Comparison of ENCODE assay signal across 28 cellular contexts in genomic region chr3:141802316-141803077, GRCh38. TPM values are rescaled to one million over a fixed set of nuclear protein-coding genes. Genes with fewer than 3 reads are reported as not detected.
"Had no signal": no experiment of that assay in that cellular context is flagged by ENCODE, and none has a peak within 500 bp of the region (broad histone marks: within the 10 kb centered on the region; RNA-seq: fewer than 3 reads in every experiment).

No MANE protein-coding gene starts in this region.

- H2AFZ ChIP-seq: hepatocyte had no signal

- H3K4me2 ChIP-seq: hepatocyte had no signal

- H3K4me3 Mint-ChIP-seq: mesothelial cell of epicardium; naive B cell; natural killer cell treated with Interleukin-12 subunit alpha and Interleukin-12 subunit beta and Interleukin-15 and Interleukin-18, amount 100 ng/mL, for 72 hours; stimulated activated memory B cell treated with anti-CD40 and anti-IgM and Interleukin-4, amounts not matched to agents 10 μg/mL and 1 μg/mL and 100 μg/mL, for 72 hours; stimulated activated naive CD8-positive, alpha-beta T cell treated with anti-CD3 and anti-CD28 coated beads, Interleukin-15, amount 100 ng/mL, for 72 hours had no signal

- H3K27me3 ChIP-seq: hepatocyte, pancreas, spleen, testis, thyroid gland, transverse colon, upper lobe of left lung, vagina had no signal

- H3K36me3 ChIP-seq: left ventricle myocardium inferior, pancreas, prostate gland, spleen, thyroid gland, transverse colon, upper lobe of left lung, vagina had no signal

- ATAC-seq: natural killer cell treated with Interleukin-12 subunit alpha and Interleukin-12 subunit beta and Interleukin-15 and Interleukin-18, amount 100 ng/mL, for 72 hours; pancreas; right cardiac atrium; sciatic nerve; stimulated activated memory B cell treated with anti-CD40 and anti-IgM and Interleukin-4, amounts not matched to agents 10 μg/mL and 1 μg/mL and 100 μg/mL, for 72 hours; stimulated activated naive CD8-positive, alpha-beta T cell treated with anti-CD3 and anti-CD28 coated beads, Interleukin-15, amount 100 ng/mL, for 72 hours had no signal

- H3K27ac ChIP-seq: hepatocyte, left ventricle myocardium inferior, pancreas, prostate gland, spleen, testis, thyroid gland, transverse colon, upper lobe of left lung, vagina had no signal

- H3K79me2 ChIP-seq: hepatocyte had no signal

- H3K9me3 ChIP-seq: pancreas, prostate gland, testis, thyroid gland, transverse colon, upper lobe of left lung, vagina had no signal

- H3K9me3 Mint-ChIP-seq: natural killer cell treated with Interleukin-12 subunit alpha and Interleukin-12 subunit beta and Interleukin-15 and Interleukin-18, amount 100 ng/mL, for 72 hours; stimulated activated memory B cell treated with anti-CD40 and anti-IgM and Interleukin-4, amounts not matched to agents 10 μg/mL and 1 μg/mL and 100 μg/mL, for 72 hours; stimulated activated naive CD8-positive, alpha-beta T cell treated with anti-CD3 and anti-CD28 coated beads, Interleukin-15, amount 100 ng/mL, for 72 hours had no signal

- H3K27ac Mint-ChIP-seq: mesothelial cell of epicardium; natural killer cell treated with Interleukin-12 subunit alpha and Interleukin-12 subunit beta and Interleukin-15 and Interleukin-18, amount 100 ng/mL, for 72 hours; stimulated activated memory B cell treated with anti-CD40 and anti-IgM and Interleukin-4, amounts not matched to agents 10 μg/mL and 1 μg/mL and 100 μg/mL, for 72 hours; stimulated activated naive CD8-positive, alpha-beta T cell treated with anti-CD3 and anti-CD28 coated beads, Interleukin-15, amount 100 ng/mL, for 72 hours had no signal

- H3K36me3 Mint-ChIP-seq: naive B cell; natural killer cell treated with Interleukin-12 subunit alpha and Interleukin-12 subunit beta and Interleukin-15 and Interleukin-18, amount 100 ng/mL, for 72 hours; stimulated activated memory B cell treated with anti-CD40 and anti-IgM and Interleukin-4, amounts not matched to agents 10 μg/mL and 1 μg/mL and 100 μg/mL, for 72 hours had no signal

- DNase-seq: islet precursor cell; left ventricle myocardium inferior; mesendoderm; naive B cell; pancreas; posterior cingulate gyrus; retina; right cardiac atrium; small intestine; spleen; stimulated activated CD4-positive, alpha-beta T cell treated with anti-CD3 and anti-CD28 coated beads, Interleukin-4, amount 100 ng/mL, for 24 hours; stimulated activated naive CD4-positive, alpha-beta T cell treated with Interleukin-2 at 50 U/mL for 16 hours; stimulated activated naive CD8-positive, alpha-beta T cell treated with anti-CD3 and anti-CD28 coated beads, Interleukin-15, amount 100 ng/mL, for 72 hours; substantia nigra; testis; thyroid gland; transverse colon; upper lobe of left lung had no signal

- H3K4me3 ChIP-seq: hepatocyte, left ventricle myocardium inferior, lung, pancreas, prostate gland, spleen, testis, thyroid gland, transverse colon, upper lobe of left lung, vagina had no signal

- FAIRE-seq: pancreas, small intestine had no signal

- H3K27me3 Mint-ChIP-seq: naive B cell; natural killer cell treated with Interleukin-12 subunit alpha and Interleukin-12 subunit beta and Interleukin-15 and Interleukin-18, amount 100 ng/mL, for 72 hours; stimulated activated memory B cell treated with anti-CD40 and anti-IgM and Interleukin-4, amounts not matched to agents 10 μg/mL and 1 μg/mL and 100 μg/mL, for 72 hours; stimulated activated naive CD8-positive, alpha-beta T cell treated with anti-CD3 and anti-CD28 coated beads, Interleukin-15, amount 100 ng/mL, for 72 hours had no signal

RNA-seq across cellular contexts. Expression of gene GRK7, which starts 39.3 kb away (rescaled TPM):
- total RNA-seq: kidney epithelial cell, left ventricle myocardium inferior, mesothelial cell of epicardium, pancreas, right cardiac atrium, sciatic nerve, thyroid gland had no signal
- polyA plus RNA-seq: hepatocyte, neural cell, right cardiac atrium, small intestine had no signal
